In the genomic region with DNA sequence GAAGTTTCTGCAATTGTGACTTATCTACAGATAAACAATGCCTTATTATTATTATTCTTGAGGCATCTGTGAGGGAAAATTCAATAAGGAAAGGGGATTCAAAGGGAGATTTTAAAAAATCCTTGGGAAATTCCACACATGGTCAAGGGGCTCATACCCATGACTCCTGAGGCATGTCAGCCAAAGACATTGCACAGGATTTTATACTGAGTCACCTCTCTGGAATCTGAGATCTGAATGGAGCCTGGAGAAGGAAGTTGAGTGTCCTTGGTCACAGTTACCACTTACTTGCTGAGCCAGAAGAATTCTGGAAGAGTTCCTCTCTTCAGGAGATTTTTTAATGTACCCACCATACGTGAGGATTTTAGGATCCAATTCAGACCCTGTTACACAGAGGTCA, we compare ENCODE assay signal across 12 cellular contexts. TPM values are rescaled to one million over a fixed set of nuclear protein-coding genes. Genes with fewer than 3 reads are reported as not detected.
A peak's percentile ranks its signal among the peaks of the same experiment; 100 is the strongest.
DNase-seq lines count a peak whose midpoint lies in the region; TF ChIP-seq lines count a peak whose summit lies in the region.
"Had no signal": no experiment of that assay in that cellular context is flagged by ENCODE, and none has a peak within 500 bp of the region (broad histone marks: within the 10 kb centered on the region; RNA-seq: fewer than 3 reads in every experiment).

No MANE protein-coding gene starts in this region.

- DNase-seq in 8988T (peak; percentile 15), HK-2 (ENCODE audit: unreplicated experiment) (peak; percentile 59), astrocyte of the cerebellum (ENCODE audit: low read depth) (peak; percentile 86), islet precursor cell (peak; percentile 84), ureter (ENCODE audit: low spot score) (no peak), MM.1S (no peak)
- no peak for DNase-seq in effector CD8-positive, alpha-beta T cell (lab: John Stamatoyannopoulos, UW)
- no peak for DNase-seq in NK-92 treated with Interleukin-12 subunit alpha and Interleukin-12 subunit beta, amount 100 ng/mL, for 24 hours (lab: John Stamatoyannopoulos, UW)
- DNase-seq: activated naive CD8-positive, alpha-beta T cell treated with anti-CD3 and anti-CD28 coated beads, Interleukin-2, amount 10 ng/mL, durations not matched to agents 7 days and 5 days; NCI-H748 treated with DMSO at 0.1 percent for 48 hours had no signal

- no peak overlapping the region for H3K9ac ChIP-seq in MM.1S (ENCODE audit: low read length)
- H3K9ac ChIP-seq: parathyroid adenoma had no signal

- no peaks in the 10 kb centered on the region for H3K4me1 ChIP-seq in MM.1S (ENCODE audit: low read length)
- H3K4me1 ChIP-seq: parathyroid adenoma had no signal

- no peaks in the 10 kb centered on the region for H3K27me3 ChIP-seq in MM.1S (replicated peaks; ENCODE audit: insufficient read depth, low read length)
- H3K27me3 ChIP-seq: BLaER1 treated with 17β-estradiol and CSF1 and Interleukin-3, amounts not matched to agents 10 nM and 100 nM had no signal

- TF ChIP-seq CTCF in astrocyte of the cerebellum (IDR thresholded peaks at IDR 0.05; ENCODE audit: low read depth, low read length, missing control alignments) (no peak), MM.1S (IDR thresholded peaks at IDR 0.05; ENCODE audit: low read length) (no peak)

- no peaks in the 10 kb centered on the region for H3K9me2 ChIP-seq in MM.1S (replicated peaks; ENCODE audit: insufficient read depth, low read length)

- H3K4me3 ChIP-seq in astrocyte of the cerebellum (ENCODE audit: low read depth, low read length) (no peak overlapping the region), MM.1S (ENCODE audit: low read length) (no peak overlapping the region)
- H3K4me3 ChIP-seq: BLaER1 treated with 17β-estradiol and CSF1 and Interleukin-3, amounts not matched to agents 10 nM and 100 nM had no signal

- in situ Hi-C loops in astrocyte of the cerebellum (cut with HindIII; ENCODE audit: low sequenced_read_pairs) = no loop called here

- H2AFZ ChIP-seq in MM.1S (ENCODE audit: low read length) = no peak overlapping the region
- H2AFZ ChIP-seq: parathyroid adenoma had no signal

- no peak overlapping the region for H3K27ac ChIP-seq in MM.1S (ENCODE audit: low read length)
- H3K27ac ChIP-seq: parathyroid adenoma had no signal

- no peak overlapping the region for H3K4me2 ChIP-seq in MM.1S (ENCODE audit: low read depth, low read length)

- no peaks in the 10 kb centered on the region for H3K9me3 ChIP-seq in MM.1S (replicated peaks; ENCODE audit: insufficient read depth, low read length)

- H3K79me2 ChIP-seq in MM.1S (ENCODE audit: low read length) = no peaks in the 10 kb centered on the region
- H3K79me2 ChIP-seq: parathyroid adenoma had no signal

- no peaks in the 10 kb centered on the region for H3K36me3 ChIP-seq in MM.1S (replicated peaks; ENCODE audit: insufficient read depth, low read length)
- H3K36me3 ChIP-seq: BLaER1 treated with 17β-estradiol and CSF1 and Interleukin-3, amounts not matched to agents 10 nM and 100 nM had no signal

- H3F3A ChIP-seq in MM.1S (ENCODE audit: insufficient read depth, low read length) = no peaks in the 10 kb centered on the region

- H4K20me1 ChIP-seq in MM.1S (ENCODE audit: insufficient read depth, low read length) = no peaks in the 10 kb centered on the region
- H4K20me1 ChIP-seq: BLaER1 treated with 17β-estradiol and CSF1 and Interleukin-3, amounts not matched to agents 10 nM and 100 nM had no signal

RNA-seq across cellular contexts. Expression of gene CXCL8, which starts 14.4 kb away (rescaled TPM):
- total RNA-seq in ureter = 0.44 TPM

Comparison
In these comparisons a context has a peak if more than half of its experiments do, and no peak if none do; other contexts are left out.
1. DNase-seq: peak in 8988T (single experiment), HK-2 (single experiment), astrocyte of the cerebellum (single experiment) and islet precursor cell (single experiment); none in effector CD8-positive, alpha-beta T cell (single experiment), ureter (single experiment), NK-92 treated with Interleukin-12 subunit alpha and Interleukin-12 subunit beta, amount 100 ng/mL, for 24 hours (single experiment) and MM.1S (single experiment).